In genomic region chr17:7178973-7179316, GRCh38 we compare ENCODE assay signal across 1 cellular context.
TF ChIP-seq lines count a peak whose summit lies in the region.

No MANE protein-coding gene starts in this region.

TF ChIP-seq in HepG2, 621 proteins besides CTCF, POLR2A, EP300 and RAD21 (continued from another document):
- 0 out of 2 replicates have a peak, but pooled peaks have one; percentile 9 for TF ChIP-seq PRDM15 (CRISPR knock-in tag; IDR thresholded peaks at IDR 0.05)
- peak; percentile 65; the same call in 1 of the 2 replicates for TF ChIP-seq ZNF558 (CRISPR knock-in tag; IDR thresholded peaks at IDR 0.05; ENCODE audit: borderline replicate concordance)
- no peak for TF ChIP-seq SCMH1 (CRISPR knock-in tag; IDR thresholded peaks at IDR 0.05; ENCODE audit: borderline replicate concordance)
- no peak for TF ChIP-seq PAXIP1 (CRISPR knock-in tag; conservative IDR thresholded peaks at IDR 0.05)
- TF ChIP-seq ZNF274 (CRISPR knock-in tag; IDR thresholded peaks at IDR 0.05) = no peak
- TF ChIP-seq SATB2 (CRISPR knock-in tag; IDR thresholded peaks at IDR 0.05) = 0 out of 2 replicates have a peak, but pooled peaks have one; percentile 7
- peak; percentile 35; the same call in 1 of the 2 replicates for TF ChIP-seq LBX2 (CRISPR knock-in tag; IDR thresholded peaks at IDR 0.05; ENCODE audit: borderline replicate concordance)
- no peak for TF ChIP-seq PPARG (CRISPR knock-in tag; conservative IDR thresholded peaks at IDR 0.05)
- no peak for TF ChIP-seq HMG20A (CRISPR knock-in tag; IDR thresholded peaks at IDR 0.05; ENCODE audit: borderline replicate concordance)
- TF ChIP-seq ZFP37 (CRISPR knock-in tag; IDR thresholded peaks at IDR 0.05; ENCODE audit: borderline replicate concordance) = no peak
- no peak for TF ChIP-seq HMGA1 (CRISPR knock-in tag; conservative IDR thresholded peaks at IDR 0.05)
- TF ChIP-seq ZSCAN25 (CRISPR knock-in tag; IDR thresholded peaks at IDR 0.05) = 0 out of 2 replicates have a peak, but pooled peaks have one; percentile 31
- TF ChIP-seq HNF4G (IDR thresholded peaks at IDR 0.05; ENCODE audit: borderline replicate concordance, low read depth, low read length) = no peak
- no peak for TF ChIP-seq HNF4G (CRISPR knock-in tag; IDR thresholded peaks at IDR 0.05; ENCODE audit: borderline replicate concordance, low read depth)
- TF ChIP-seq TCF12 (IDR thresholded peaks at IDR 0.05) = no peak
- TF ChIP-seq TCF12 (CRISPR knock-in tag; IDR thresholded peaks at IDR 0.05) = 0 out of 2 replicates have a peak, but pooled peaks have one; percentile 12
